Comparison of ENCODE assay signal across 8 cellular contexts in genomic region chr20:25696384-25697131, GRCh38. TPM values are rescaled to one million over a fixed set of nuclear protein-coding genes. Genes with fewer than 3 reads are reported as not detected.
DNase-seq lines count a peak whose midpoint lies in the region; ATAC-seq and TF ChIP-seq lines count a peak whose summit lies in the region.

TSS of gene ZNF337 (minus strand) at chr20:25696853. CDS start at chr20:25686417, 10,436 bp downstream.

- H3K36me3 Mint-ChIP-seq in activated T-helper 2 cell treated with anti-CD3 and anti-CD28 coated beads, Interferon-gamma antibody, Interleukin-2, Interleukin-4, amounts not matched to agents 10 μg/mL and 5 μg/mL and 100 μg/mL, durations not matched to agents 14 hours and 24 hours and 36 hours (ENCODE audit: low read depth) = peaks cover 37% of the 10 kb centered on the region
- H3K36me3 Mint-ChIP-seq in natural killer cell = peaks cover 15% of the 10 kb centered on the region

- H3K4me1 Mint-ChIP-seq in activated T-helper 2 cell treated with anti-CD3 and anti-CD28 coated beads, Interferon-gamma antibody, Interleukin-2, Interleukin-4, amounts not matched to agents 10 μg/mL and 5 μg/mL and 100 μg/mL, durations not matched to agents 14 hours and 24 hours and 36 hours (ENCODE audit: low read depth) = peaks cover 18% of the 10 kb centered on the region
- peaks cover 11 to 21% of the 10 kb centered on the region in 2 donors for H3K4me1 Mint-ChIP-seq in natural killer cell

- DNase-seq in ELF-1 (ENCODE audit: low read depth, low spot score) (peak; percentile 97), H4 (ENCODE audit: low spot score) (peak; percentile 93), LoVo (ENCODE audit: low spot score) (peak; percentile 96), RWPE2 (ENCODE audit: low spot score) (peak; percentile 97), fibroblast of peridontal ligament (ENCODE audit: extremely low read depth) (peak; percentile 88), natural killer cell (peak; percentile 88)
- DNase-seq in activated T-helper 2 cell treated with anti-CD3 and anti-CD28 coated beads, Interferon-gamma antibody, Interleukin-2, Interleukin-4, amounts not matched to agents 10 μg/mL and 5 μg/mL and 100 μg/mL, durations not matched to agents 14 hours and 24 hours and 36 hours (ENCODE audit: low spot score) = peak; percentile 91
- peak; percentile 93 for DNase-seq in stimulated activated naive CD4-positive, alpha-beta T cell treated with Interleukin-2 at 50 U/mL for 16 hours (lab: John Stamatoyannopoulos, UW)

- H3K27me3 Mint-ChIP-seq in activated T-helper 2 cell treated with anti-CD3 and anti-CD28 coated beads, Interferon-gamma antibody, Interleukin-2, Interleukin-4, amounts not matched to agents 10 μg/mL and 5 μg/mL and 100 μg/mL, durations not matched to agents 14 hours and 24 hours and 36 hours (ENCODE audit: low read depth) = peaks cover 6% of the 10 kb centered on the region
- peaks cover 0 to 10% of the 10 kb centered on the region in 2 donors for H3K27me3 Mint-ChIP-seq in natural killer cell (ENCODE audit: low read depth in 2 of 2)

- peaks cover 11% of the 10 kb centered on the region for H3K4me1 ChIP-seq in RWPE2 (ENCODE audit: insufficient read depth, poor library complexity, severe bottlenecking)

- H3K9me3 Mint-ChIP-seq in activated T-helper 2 cell treated with anti-CD3 and anti-CD28 coated beads, Interferon-gamma antibody, Interleukin-2, Interleukin-4, amounts not matched to agents 10 μg/mL and 5 μg/mL and 100 μg/mL, durations not matched to agents 14 hours and 24 hours and 36 hours = peaks cover 21% of the 10 kb centered on the region
- H3K9me3 Mint-ChIP-seq in natural killer cell = peaks cover 0 to 2% of the 10 kb centered on the region in 2 donors

- ATAC-seq in RWPE2 (ENCODE audit: low read depth) = peak; percentile 96
- ATAC-seq in natural killer cell = peak; percentile 98 to 100 (median 98)

- intact Hi-C loops in activated T-helper 2 cell treated with anti-CD3 and anti-CD28 coated beads, Interferon-gamma antibody, Interleukin-2, Interleukin-4, amounts not matched to agents 10 μg/mL and 5 μg/mL and 100 μg/mL, durations not matched to agents 14 hours and 24 hours and 36 hours (cut with micrococcal nuclease) = loop anchor here (1.0 to 5.0 kb wide), 3 partner anchors 54 to 109 kb away; partner anchors contain the start of genes NANP and NINL
- intact Hi-C loops in natural killer cell (cut with micrococcal nuclease) = loop anchor here (1.0 kb wide), 2 partner anchors 55 to 73 kb away; no protein-coding TSS in a partner anchor

- TF ChIP-seq CTCF in RWPE2 (IDR thresholded peaks at IDR 0.05; ENCODE audit: poor library complexity, severe bottlenecking) (peak; percentile 33), natural killer cell (IDR thresholded peaks at IDR 0.05) (no peak)

- H3K9me3 ChIP-seq in RWPE2 (ENCODE audit: severe bottlenecking) = peaks cover 5% of the 10 kb centered on the region

- H3K4me3 Mint-ChIP-seq in activated T-helper 2 cell treated with anti-CD3 and anti-CD28 coated beads, Interferon-gamma antibody, Interleukin-2, Interleukin-4, amounts not matched to agents 10 μg/mL and 5 μg/mL and 100 μg/mL, durations not matched to agents 14 hours and 24 hours and 36 hours (ENCODE audit: low read depth) = peak within 1 kb of the TSS; percentile 92
- peak within 1 kb of the TSS; percentile 95 for H3K4me3 Mint-ChIP-seq in natural killer cell

- no peaks in the 10 kb centered on the region for H3K27me3 ChIP-seq in RWPE2 (ENCODE audit: insufficient read depth, poor library complexity, severe bottlenecking)

- peak within 1 kb of the TSS; percentile 59 for H3K4me3 ChIP-seq in RWPE2 (ENCODE audit: severe bottlenecking)

- H3K27ac Mint-ChIP-seq in activated T-helper 2 cell treated with anti-CD3 and anti-CD28 coated beads, Interferon-gamma antibody, Interleukin-2, Interleukin-4, amounts not matched to agents 10 μg/mL and 5 μg/mL and 100 μg/mL, durations not matched to agents 14 hours and 24 hours and 36 hours = peak within 1 kb of the TSS; percentile 87
- H3K27ac Mint-ChIP-seq in natural killer cell = peak within 1 kb of the TSS; percentile 86 to 94

- peak within 1 kb of the TSS; percentile 65 for H3K27ac ChIP-seq in RWPE2 (ENCODE audit: poor library complexity, severe bottlenecking)

- H3K36me3 ChIP-seq in RWPE2 (ENCODE audit: low read depth) = peaks cover 19% of the 10 kb centered on the region

RNA-seq across cellular contexts. Expression of gene ZNF337, which starts in this region (rescaled TPM):
- 8.6 and 9.3 TPM in 2 replicates for total RNA-seq in H4 (2014; rRNA removed; shearing (Covaris generic))
- 12.7 and 13.3 TPM in 2 replicates for total RNA-seq in activated T-helper 2 cell treated with anti-CD3 and anti-CD28 coated beads, Interferon-gamma antibody, Interleukin-2, Interleukin-4, amounts not matched to agents 10 μg/mL and 5 μg/mL and 100 μg/mL, durations not matched to agents 14 hours and 24 hours and 36 hours
- total RNA-seq in natural killer cell = 10 to 100 TPM; 17.6 to 25.3 (median 18.0) TPM

Comparison
In these comparisons a context has a peak if more than half of its experiments do, and no peak if none do; other contexts are left out.
1. Peak in every context shown above with its lines: DNase-seq, ATAC-seq, H3K4me3 ChIP-seq and H3K27ac ChIP-seq.